13 cellular contexts compared by ENCODE assay signal in the genomic region with DNA sequence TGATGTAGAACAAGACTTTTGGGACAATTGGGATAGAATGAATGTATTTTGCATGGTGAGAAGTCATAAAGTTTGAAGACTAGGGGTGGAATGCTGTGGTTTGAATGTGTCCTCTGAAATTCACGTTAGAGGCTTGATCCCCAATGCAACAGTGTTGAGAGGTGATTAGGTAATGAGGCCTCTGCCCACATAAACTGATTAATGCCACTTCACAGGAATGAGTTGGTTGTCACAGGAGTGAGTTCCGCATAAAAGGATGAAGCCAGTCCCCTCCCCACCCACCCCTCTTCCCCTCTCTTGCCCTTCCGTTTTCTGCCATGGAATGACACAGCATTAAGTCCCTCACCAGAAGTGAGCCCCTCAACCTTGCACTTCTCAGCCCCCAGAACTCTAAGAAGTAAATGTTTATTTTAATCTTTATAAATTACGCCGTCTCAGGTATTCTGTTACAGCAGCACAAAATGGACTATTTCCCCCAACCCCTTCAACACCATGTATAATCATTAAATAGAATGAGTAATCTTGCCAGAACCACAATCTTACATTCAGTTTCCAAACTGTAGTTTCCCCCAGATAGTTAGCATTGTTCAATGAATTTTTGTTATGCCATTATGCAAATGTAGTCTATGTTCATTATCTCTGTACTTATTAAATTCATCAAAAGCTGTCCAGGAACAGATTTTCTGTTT. TPM values are rescaled to one million over a fixed set of nuclear protein-coding genes. Genes with fewer than 3 reads are reported as not detected.
DNase-seq lines count a peak whose midpoint lies in the region; ATAC-seq and TF ChIP-seq lines count a peak whose summit lies in the region.
"Had no signal": no experiment of that assay in that cellular context is flagged by ENCODE, and none has a peak within 500 bp of the region (broad histone marks: within the 10 kb centered on the region; RNA-seq: fewer than 3 reads in every experiment).

No MANE protein-coding gene starts in this region.

- H3K27me3 ChIP-seq in kidney epithelial cell (ENCODE audit: control insufficient read depth, insufficient read depth, low read length) = no peaks in the 10 kb centered on the region
- H3K27me3 ChIP-seq in esophagus squamous epithelium = no peaks in the 10 kb centered on the region
- H3K27me3 ChIP-seq: testis had no signal

- peak overlapping the region; percentile 21 for H3K4me3 ChIP-seq in kidney epithelial cell (ENCODE audit: low read depth, low read length)
- no peak overlapping the region for H3K4me3 ChIP-seq in esophagus squamous epithelium
- H3K4me3 ChIP-seq: K562, mucosa of descending colon, testis had no signal

- no peak overlapping the region for H3K27ac ChIP-seq in esophagus squamous epithelium
- H3K27ac ChIP-seq: testis had no signal

- 72 to 75% methylated on average over 5 of the region's 5 CpGs for WGBS in esophagus squamous epithelium, 2 donors

- intact Hi-C loops in esophagus squamous epithelium (cut with DNase I) = no loop called here

- ATAC-seq in GM18861 (IDR thresholded peaks at IDR 0.05; ENCODE audit: unreplicated experiment) (peak; percentile 77), HG03175 (IDR thresholded peaks at IDR 0.05; ENCODE audit: unreplicated experiment) (peak; percentile 78)
- ATAC-seq: K562, mucosa of descending colon, T-cell had no signal

- H3K36me3 ChIP-seq in kidney epithelial cell (ENCODE audit: control insufficient read depth, insufficient read depth, low read length) (no peaks in the 10 kb centered on the region), esophagus squamous epithelium (no peaks in the 10 kb centered on the region)

- peak; percentile 21 for DNase-seq in GM20000 (ENCODE audit: low spot score)
- DNase-seq in kidney epithelial cell (ENCODE audit: low read depth) = no peak
- no peak for DNase-seq in NCI-H510A treated with DMSO at 0.1 percent for 48 hours (lab: John Stamatoyannopoulos, UW)
- DNase-seq in NK-92 (lab: John Stamatoyannopoulos, UW; ENCODE audit: unreplicated experiment) = no peak
- no peak for DNase-seq in esophagus squamous epithelium (lab: John Stamatoyannopoulos, UW)
- DNase-seq in stimulated activated CD4-positive, alpha-beta T cell treated with anti-CD3 and anti-CD28 coated beads, Interleukin-1b, Interleukin-23, amount 100 ng/mL, for 48 hours = no peak
- DNase-seq: mucosa of descending colon, NCI-H1694 treated with DMSO at 0.1 percent for 48 hours, T-cell, testis had no signal

- TF ChIP-seq CTCF in GM20000 (IDR thresholded peaks at IDR 0.05; ENCODE audit: extremely low read depth, missing control alignments) (no peak), kidney epithelial cell (IDR thresholded peaks at IDR 0.05; ENCODE audit: insufficient read depth, low read length, poor library complexity, severe bottlenecking) (no peak), esophagus squamous epithelium (IDR thresholded peaks at IDR 0.05) (no peak)

- H3K4me1 ChIP-seq in esophagus squamous epithelium = peaks cover 0 to 22% (median 0%) of the 10 kb centered on the region in 3 donors

- no peak for TF ChIP-seq POLR2A in esophagus squamous epithelium (IDR thresholded peaks at IDR 0.05)

- H3K9me3 ChIP-seq in esophagus squamous epithelium = no peaks in the 10 kb centered on the region
- H3K9me3 ChIP-seq: mucosa of descending colon, testis had no signal

RNA-seq across cellular contexts. Expression of a gene that starts 5.5 kb away (rescaled TPM):
- total RNA-seq in kidney epithelial cell (7.1 and 10.5 TPM in 2 replicates), esophagus squamous epithelium (1 to 10 TPM; 2.2 to 7.9 (median 6.2) TPM)
